ENCODE assay signal across 15 cellular contexts in the genomic region with DNA sequence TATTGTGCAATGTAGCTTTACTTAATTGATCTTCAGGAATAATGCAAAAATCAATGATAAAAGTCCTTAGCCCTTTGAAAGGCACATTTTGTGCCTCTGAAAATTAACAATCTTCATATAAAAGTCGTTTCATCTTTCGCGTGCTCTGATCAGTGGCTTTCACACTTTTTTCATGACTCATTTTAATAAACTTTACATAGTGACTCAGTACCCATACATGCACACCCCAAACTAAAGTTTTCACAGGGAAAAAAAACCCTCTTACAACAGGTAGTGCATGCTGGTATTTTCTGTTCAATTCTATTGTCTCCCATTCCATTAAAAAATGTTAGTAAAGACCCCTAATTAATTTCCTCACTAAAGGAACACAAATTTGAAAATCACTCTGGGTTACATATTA. TPM values are rescaled to one million over a fixed set of nuclear protein-coding genes. Genes with fewer than 3 reads are reported as not detected.
A peak's percentile ranks its signal among the peaks of the same experiment; 100 is the strongest.
DNase-seq lines count a peak whose midpoint lies in the region; ATAC-seq and TF ChIP-seq lines count a peak whose summit lies in the region.
"Had no signal": no experiment of that assay in that cellular context is flagged by ENCODE, and none has a peak within 500 bp of the region (broad histone marks: within the 10 kb centered on the region; RNA-seq: fewer than 3 reads in every experiment).

No MANE protein-coding gene starts in this region.

- no peak overlapping the region for H3K27ac Mint-ChIP-seq in activated T-helper 17 cell treated with anti-CD3 and anti-CD28 coated beads, Interleukin-2, amount 50 U/mL, for 72 hours
- H3K27ac Mint-ChIP-seq: dendritic cell treated with granulocyte-macrophage colony-stimulating factor and Interleukin-4, amounts not matched to agents 40 ng/mL and 50 ng/mL, for 4 days had no signal

- no peaks in the 10 kb centered on the region for H3K27me3 ChIP-seq in foreskin keratinocyte
- H3K27me3 ChIP-seq: BE2C had no signal

- H3K4me1 ChIP-seq in foreskin keratinocyte: peaks cover 11% of the 10 kb centered on the region
- H3K4me1 ChIP-seq: BE2C had no signal

- H3K9me3 Mint-ChIP-seq in activated T-helper 17 cell treated with anti-CD3 and anti-CD28 coated beads, Interleukin-2, amount 50 U/mL, for 72 hours: no peaks in the 10 kb centered on the region
- H3K9me3 Mint-ChIP-seq: dendritic cell treated with granulocyte-macrophage colony-stimulating factor and Interleukin-4, amounts not matched to agents 40 ng/mL and 50 ng/mL, for 4 days had no signal

- peaks cover 17% of the 10 kb centered on the region for H3K36me3 Mint-ChIP-seq in activated T-helper 17 cell treated with anti-CD3 and anti-CD28 coated beads, Interleukin-2, amount 50 U/mL, for 72 hours (ENCODE audit: low read depth)

- ATAC-seq in activated T-helper 17 cell treated with anti-CD3 and anti-CD28 coated beads, Interleukin-2, amount 50 U/mL, for 72 hours (replicated peaks): peak; percentile 92
- peak; percentile 76 for ATAC-seq in foreskin keratinocyte
- ATAC-seq in GM21619 (IDR thresholded peaks at IDR 0.05; ENCODE audit: unreplicated experiment): no peak
- no peak for ATAC-seq in HG02798 (IDR thresholded peaks at IDR 0.05; ENCODE audit: poor library complexity, unreplicated experiment)
- no peak for ATAC-seq in HG02759 (IDR thresholded peaks at IDR 0.05; ENCODE audit: unreplicated experiment)
- ATAC-seq: K562 had no signal

- peaks cover 5% of the 10 kb centered on the region for H3K4me1 Mint-ChIP-seq in activated T-helper 17 cell treated with anti-CD3 and anti-CD28 coated beads, Interleukin-2, amount 50 U/mL, for 72 hours

- H3K4me3 Mint-ChIP-seq in activated T-helper 17 cell treated with anti-CD3 and anti-CD28 coated beads, Interleukin-2, amount 50 U/mL, for 72 hours: peak overlapping the region; percentile 1
- H3K4me3 Mint-ChIP-seq: dendritic cell treated with granulocyte-macrophage colony-stimulating factor and Interleukin-4, amounts not matched to agents 40 ng/mL and 50 ng/mL, for 4 days had no signal

- no peaks in the 10 kb centered on the region for H3K27me3 Mint-ChIP-seq in activated T-helper 17 cell treated with anti-CD3 and anti-CD28 coated beads, Interleukin-2, amount 50 U/mL, for 72 hours
- H3K27me3 Mint-ChIP-seq: dendritic cell treated with granulocyte-macrophage colony-stimulating factor and Interleukin-4, amounts not matched to agents 40 ng/mL and 50 ng/mL, for 4 days had no signal

- H3K27ac ChIP-seq in 22Rv1: peak overlapping the region; percentile 51; the same call in 1 of the 2 replicates
- H3K27ac ChIP-seq in foreskin keratinocyte: no peak overlapping the region

- DNase-seq in EL (peak; percentile 68), foreskin keratinocyte (peak in 1 of 2 donors; percentile 27), NCI-H1417 (lab: John Stamatoyannopoulos, UW) (no peak)
- DNase-seq: BE2C, foreskin melanocyte, kidney, NCI-H1694, Right ventricle myocardium superior had no signal

- TF ChIP-seq CTCF in 22Rv1 (IDR thresholded peaks at IDR 0.05): no peak
- no peak for TF ChIP-seq CTCF in foreskin keratinocyte (conservative IDR thresholded peaks at IDR 0.05)

RNA-seq across cellular contexts. Expression of a gene that starts 21.5 kb away (rescaled TPM):
- 10 to 100 TPM in 1 of 2 donors, 1 to 10 TPM in 1; 8.8 to 16.7 TPM for total RNA-seq in activated T-helper 17 cell treated with anti-CD3 and anti-CD28 coated beads, Interleukin-2, amount 50 U/mL, for 72 hours
- total RNA-seq in foreskin keratinocyte: 23.7 and 25.5 TPM in 2 replicates
- 14.4 and 18.3 TPM in 2 replicates for polyA plus RNA-seq in foreskin keratinocyte

RNA-seq across cellular contexts. Expression of a gene that starts 21.6 kb away (rescaled TPM):
- 10 to 100 TPM; 22.0 to 25.6 TPM for total RNA-seq in activated T-helper 17 cell treated with anti-CD3 and anti-CD28 coated beads, Interleukin-2, amount 50 U/mL, for 72 hours
- 22.2 and 23.2 TPM in 2 replicates for total RNA-seq in foreskin keratinocyte
- 9.8 and 9.9 TPM in 2 replicates for polyA plus RNA-seq in foreskin keratinocyte

Comparison
In these comparisons a context has a peak if more than half of its experiments do, and no peak if none do; other contexts are left out.
1. ATAC-seq: peak in activated T-helper 17 cell treated with anti-CD3 and anti-CD28 coated beads, Interleukin-2, amount 50 U/mL, for 72 hours (single experiment) and foreskin keratinocyte (single experiment); none in GM21619 (single experiment), HG02798 (single experiment) and HG02759 (single experiment).